In genomic region chr12:76387614-76388013, GRCh38 we compare ENCODE assay signal across 3 cellular contexts.
TF ChIP-seq lines count a peak whose summit lies in the region.

No MANE protein-coding gene starts in this region.

TF ChIP-seq in HepG2, 621 proteins besides CTCF, POLR2A, EP300 and RAD21:
- TF ChIP-seq ZNF609 (CRISPR knock-in tag; IDR thresholded peaks at IDR 0.05; ENCODE audit: borderline replicate concordance) (no peak), MAFK (conservative IDR thresholded peaks at IDR 0.05 in 1 of 2, IDR thresholded peaks at IDR 0.05 in 1 of 2; ENCODE audit: low read length in 2 of 2) (peak; percentile 31 to 57; a peak in 3 of 4 replicates), MAFF (IDR thresholded peaks at IDR 0.05; ENCODE audit: low read depth, low read length) (peak; percentile 31; the same call in 1 of the 2 replicates)

TF ChIP-seq in A549, 52 proteins besides CTCF, POLR2A, EP300 and RAD21:
- TF ChIP-seq MAFK (IDR thresholded peaks at IDR 0.05; ENCODE audit: partially characterized antibody) = peak; percentile 55
- no peak for TF ChIP-seq TP53 (CRISPR knock-in tag; IDR thresholded peaks at IDR 0.05)

TF ChIP-seq in K562, 482 proteins besides CTCF, POLR2A, EP300 and RAD21:
- TF ChIP-seq SMARCA5 (IDR thresholded peaks at IDR 0.05) (no peak), ZNF316 (IDR thresholded peaks at IDR 0.05) (peak; percentile 51; the same call in 1 of the 2 replicates), EHMT2 (IDR thresholded peaks at IDR 0.05) (no peak), ZNF436 (CRISPR knock-in tag; IDR thresholded peaks at IDR 0.05) (no peak), MAFF (IDR thresholded peaks at IDR 0.05; ENCODE audit: low read length) (0 out of 2 replicates have a peak, but pooled peaks have one; percentile 13), TSC22D4 (tag; IDR thresholded peaks at IDR 0.05) (no peak)
